17 cellular contexts compared by ENCODE assay signal in the genomic region with DNA sequence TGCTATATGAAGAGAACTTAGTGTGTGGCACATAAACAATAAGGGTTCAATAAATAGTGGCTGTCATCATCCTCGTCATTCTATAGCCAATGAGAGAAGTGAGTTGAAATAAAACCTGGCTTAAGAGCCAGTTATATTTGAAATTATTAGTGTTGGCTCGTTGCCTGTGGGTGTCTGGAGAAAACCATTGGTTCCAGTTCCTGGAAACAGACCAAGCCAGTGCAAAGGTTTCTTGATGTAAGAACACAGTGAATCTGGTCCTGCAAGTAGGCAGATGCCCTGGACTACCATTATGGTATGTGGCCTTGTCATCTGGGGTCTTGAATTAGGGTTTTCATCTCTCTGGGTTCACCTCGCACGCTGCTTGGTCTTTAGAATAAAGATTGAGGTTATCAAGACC. TPM values are rescaled to one million over a fixed set of nuclear protein-coding genes. Genes with fewer than 3 reads are reported as not detected.
A peak's percentile ranks its signal among the peaks of the same experiment; 100 is the strongest.
DNase-seq lines count a peak whose midpoint lies in the region; ATAC-seq and TF ChIP-seq lines count a peak whose summit lies in the region.
"Had no signal": no experiment of that assay in that cellular context is flagged by ENCODE, and none has a peak within 500 bp of the region (broad histone marks: within the 10 kb centered on the region; RNA-seq: fewer than 3 reads in every experiment).

No MANE protein-coding gene starts in this region.

- H3K4me3 ChIP-seq in BE2C (ENCODE audit: low read depth, low read length) (no peak overlapping the region), lung (no peak overlapping the region)
- H3K4me3 ChIP-seq: SJCRH30 had no signal

- DNase-seq in BE2C (peak; percentile 39), astrocyte of the hippocampus (ENCODE audit: low read depth, low spot score) (peak; percentile 35), fibroblast of gingiva (ENCODE audit: low read depth) (peak; percentile 48), lung (ENCODE audit: low spot score) (peak; percentile 1), NCI-H69 (lab: John Stamatoyannopoulos, UW) (no peak)
- no peak for DNase-seq in activated T-helper 2 cell treated with anti-CD3 and anti-CD28 coated beads, Interferon-gamma antibody, Interleukin-2, Interleukin-4, amounts not matched to agents 10 μg/mL and 5 μg/mL and 100 μg/mL, durations not matched to agents 14 hours and 24 hours and 36 hours (ENCODE audit: low spot score)
- DNase-seq: DMS 273 treated with DMSO at 0.1 percent for 48 hours, GF-D8, GOT3, KBM-7, NCI-H146, NCI-H226, NCI-H526 treated with DMSO at 0.1 percent for 48 hours, RPMI8226, SJCRH30 had no signal

- H3K36me3 ChIP-seq in BE2C (peaks cover 8% of the 10 kb centered on the region), lung (ENCODE audit: control insufficient read depth in 2 of 2, insufficient read depth in 2 of 2, low read length in 2 of 2) (no peaks in the 10 kb centered on the region)
- H3K36me3 ChIP-seq: SJCRH30 had no signal

- H3K4me3 Mint-ChIP-seq in activated T-helper 2 cell treated with anti-CD3 and anti-CD28 coated beads, Interferon-gamma antibody, Interleukin-2, Interleukin-4, amounts not matched to agents 10 μg/mL and 5 μg/mL and 100 μg/mL, durations not matched to agents 14 hours and 24 hours and 36 hours (ENCODE audit: low read depth), result no peak overlapping the region
- H3K4me3 Mint-ChIP-seq: CD14-positive monocyte had no signal

- peaks cover 20% of the 10 kb centered on the region for H3K36me3 Mint-ChIP-seq in activated T-helper 2 cell treated with anti-CD3 and anti-CD28 coated beads, Interferon-gamma antibody, Interleukin-2, Interleukin-4, amounts not matched to agents 10 μg/mL and 5 μg/mL and 100 μg/mL, durations not matched to agents 14 hours and 24 hours and 36 hours (ENCODE audit: low read depth)
- H3K36me3 Mint-ChIP-seq: CD14-positive monocyte had no signal

- H3K9me3 Mint-ChIP-seq in activated T-helper 2 cell treated with anti-CD3 and anti-CD28 coated beads, Interferon-gamma antibody, Interleukin-2, Interleukin-4, amounts not matched to agents 10 μg/mL and 5 μg/mL and 100 μg/mL, durations not matched to agents 14 hours and 24 hours and 36 hours, result no peaks in the 10 kb centered on the region
- H3K9me3 Mint-ChIP-seq: CD14-positive monocyte had no signal

- no peak overlapping the region for H3K27ac ChIP-seq in lung (ENCODE audit: low read depth in 1 of 2, low read length in 1 of 2)
- H3K27ac ChIP-seq: SJCRH30 had no signal

- TF ChIP-seq CTCF in BE2C (IDR thresholded peaks at IDR 0.05; ENCODE audit: low read depth, low read length), result no peak
- TF ChIP-seq CTCF in lung (IDR thresholded peaks at IDR 0.05; ENCODE audit: control extremely low read depth, extremely low read depth), result no peak

- no peak overlapping the region for H3K27ac Mint-ChIP-seq in activated T-helper 2 cell treated with anti-CD3 and anti-CD28 coated beads, Interferon-gamma antibody, Interleukin-2, Interleukin-4, amounts not matched to agents 10 μg/mL and 5 μg/mL and 100 μg/mL, durations not matched to agents 14 hours and 24 hours and 36 hours
- H3K27ac Mint-ChIP-seq: CD14-positive monocyte had no signal

- ATAC-seq in lung (ENCODE audit: insufficient read depth, low FRiP score) (no peak), GM21381 (IDR thresholded peaks at IDR 0.05; ENCODE audit: unreplicated experiment) (no peak)

- H3K4me1 ChIP-seq in BE2C (peaks cover 9% of the 10 kb centered on the region), lung (ENCODE audit: control insufficient read depth in 2 of 2, insufficient read depth in 2 of 2, low read length in 2 of 2) (peaks cover 0 to under 1% of the 10 kb centered on the region in 2 donors)

- H3K4me1 Mint-ChIP-seq in activated T-helper 2 cell treated with anti-CD3 and anti-CD28 coated beads, Interferon-gamma antibody, Interleukin-2, Interleukin-4, amounts not matched to agents 10 μg/mL and 5 μg/mL and 100 μg/mL, durations not matched to agents 14 hours and 24 hours and 36 hours (ENCODE audit: low read depth), result peaks cover 22% of the 10 kb centered on the region
- H3K4me1 Mint-ChIP-seq: CD14-positive monocyte had no signal

- no peaks in the 10 kb centered on the region for H3K27me3 ChIP-seq in BE2C
- no peaks in the 10 kb centered on the region for H3K27me3 ChIP-seq in lung (ENCODE audit: control insufficient read depth, insufficient read depth)
- H3K27me3 ChIP-seq: SJCRH30 had no signal

- peaks cover 4% of the 10 kb centered on the region for H3K27me3 Mint-ChIP-seq in activated T-helper 2 cell treated with anti-CD3 and anti-CD28 coated beads, Interferon-gamma antibody, Interleukin-2, Interleukin-4, amounts not matched to agents 10 μg/mL and 5 μg/mL and 100 μg/mL, durations not matched to agents 14 hours and 24 hours and 36 hours (ENCODE audit: low read depth)

- WGBS in lung, 2 donors, result 89 to 92% methylated on average over 4 of the region's 4 CpGs

- intact Hi-C loops in activated T-helper 2 cell treated with anti-CD3 and anti-CD28 coated beads, Interferon-gamma antibody, Interleukin-2, Interleukin-4, amounts not matched to agents 10 μg/mL and 5 μg/mL and 100 μg/mL, durations not matched to agents 14 hours and 24 hours and 36 hours (cut with micrococcal nuclease), result loop anchor here (10.0 kb wide), 1 partner anchor 175 kb away; no protein-coding TSS in a partner anchor

- H3K9me3 ChIP-seq in BE2C (no peaks in the 10 kb centered on the region), lung (ENCODE audit: control insufficient read depth in 2 of 2, insufficient read depth in 1 of 2, low read length in 1 of 2) (no peaks in the 10 kb centered on the region)
- H3K9me3 ChIP-seq: SJCRH30 had no signal

RNA-seq across cellular contexts. Expression of a gene that starts 43.3 kb away (rescaled TPM):
- polyA plus RNA-seq in BE2C (2012; ENCODE audit: insufficient read depth, insufficient read length, low read depth), result 25.3 TPM
- 10 to 100 TPM in 1 of 2 donors, 1 to 10 TPM in 1; 7.1 to 10.9 TPM for total RNA-seq in lung
- polyA plus RNA-seq in lung, result 1 to 10 TPM; 2.6 to 5.0 TPM
- total RNA-seq in activated T-helper 2 cell treated with anti-CD3 and anti-CD28 coated beads, Interferon-gamma antibody, Interleukin-2, Interleukin-4, amounts not matched to agents 10 μg/mL and 5 μg/mL and 100 μg/mL, durations not matched to agents 14 hours and 24 hours and 36 hours, result 25.8 and 27.0 TPM in 2 replicates

RNA-seq across cellular contexts. Expression of a gene that starts 43.4 kb away (rescaled TPM):
- polyA plus RNA-seq in BE2C (2012; ENCODE audit: insufficient read depth, insufficient read length, low read depth), result 53.5 TPM
- total RNA-seq in lung, result 10 to 100 TPM; 16.2 to 24.3 TPM
- polyA plus RNA-seq in lung, result 10 to 100 TPM in 1 of 2 donors, 1 to 10 TPM in 1; 7.7 to 13.3 TPM
- total RNA-seq in activated T-helper 2 cell treated with anti-CD3 and anti-CD28 coated beads, Interferon-gamma antibody, Interleukin-2, Interleukin-4, amounts not matched to agents 10 μg/mL and 5 μg/mL and 100 μg/mL, durations not matched to agents 14 hours and 24 hours and 36 hours, result 28.3 and 28.4 TPM in 2 replicates

Comparison
In these comparisons a context has a peak if more than half of its experiments do, and no peak if none do; other contexts are left out.
1. DNase-seq: peak in BE2C (single experiment), astrocyte of the hippocampus (single experiment), fibroblast of gingiva (single experiment) and lung (single experiment); none in activated T-helper 2 cell treated with anti-CD3 and anti-CD28 coated beads, Interferon-gamma antibody, Interleukin-2, Interleukin-4, amounts not matched to agents 10 μg/mL and 5 μg/mL and 100 μg/mL, durations not matched to agents 14 hours and 24 hours and 36 hours (single experiment) and NCI-H69 (single experiment).